1 cellular context compared by ENCODE assay signal in the genomic region with DNA sequence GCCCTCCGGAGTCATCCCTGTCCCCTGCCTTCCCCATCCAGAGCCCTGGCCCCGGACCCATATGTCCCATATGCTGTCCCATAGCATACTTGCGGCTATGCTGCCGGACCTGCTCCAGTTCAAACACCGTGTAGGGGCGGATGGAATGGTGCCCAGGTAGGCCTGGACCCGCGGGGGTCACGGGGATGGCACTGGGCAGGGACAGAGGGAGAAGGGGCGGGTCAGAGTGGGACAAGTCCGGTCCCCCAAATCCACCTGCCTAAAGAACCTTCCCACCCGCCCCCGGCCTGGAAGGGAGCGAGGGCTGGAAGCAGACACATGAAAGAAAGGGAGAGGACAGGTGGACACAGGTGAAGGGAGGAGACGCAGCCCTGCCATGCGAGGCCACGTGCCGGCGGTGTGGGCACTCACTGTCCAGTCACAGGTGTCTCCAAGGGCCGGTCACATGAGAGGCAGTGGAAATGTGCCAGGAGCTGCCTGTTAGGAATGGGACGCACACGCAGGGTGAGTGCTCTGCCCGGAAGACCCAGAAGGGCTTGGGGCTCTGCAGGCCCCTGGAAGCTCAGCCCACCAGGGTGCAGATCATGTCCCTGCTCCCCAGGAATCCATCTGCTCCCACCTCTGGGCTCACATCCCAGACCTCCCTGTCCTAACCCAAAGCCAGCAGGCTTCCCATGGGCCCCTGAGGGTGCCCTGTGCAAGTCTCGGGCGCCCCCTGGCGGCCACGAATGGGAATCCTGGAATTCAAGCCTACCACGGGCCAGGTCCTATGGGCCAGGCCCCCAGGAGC.
TF ChIP-seq lines count a peak whose summit lies in the region.

No MANE protein-coding gene starts in this region.

TF ChIP-seq in HepG2, 621 proteins besides CTCF, POLR2A, EP300 and RAD21 (continued from another document and continues in another):
- TF ChIP-seq, protein P1, sequence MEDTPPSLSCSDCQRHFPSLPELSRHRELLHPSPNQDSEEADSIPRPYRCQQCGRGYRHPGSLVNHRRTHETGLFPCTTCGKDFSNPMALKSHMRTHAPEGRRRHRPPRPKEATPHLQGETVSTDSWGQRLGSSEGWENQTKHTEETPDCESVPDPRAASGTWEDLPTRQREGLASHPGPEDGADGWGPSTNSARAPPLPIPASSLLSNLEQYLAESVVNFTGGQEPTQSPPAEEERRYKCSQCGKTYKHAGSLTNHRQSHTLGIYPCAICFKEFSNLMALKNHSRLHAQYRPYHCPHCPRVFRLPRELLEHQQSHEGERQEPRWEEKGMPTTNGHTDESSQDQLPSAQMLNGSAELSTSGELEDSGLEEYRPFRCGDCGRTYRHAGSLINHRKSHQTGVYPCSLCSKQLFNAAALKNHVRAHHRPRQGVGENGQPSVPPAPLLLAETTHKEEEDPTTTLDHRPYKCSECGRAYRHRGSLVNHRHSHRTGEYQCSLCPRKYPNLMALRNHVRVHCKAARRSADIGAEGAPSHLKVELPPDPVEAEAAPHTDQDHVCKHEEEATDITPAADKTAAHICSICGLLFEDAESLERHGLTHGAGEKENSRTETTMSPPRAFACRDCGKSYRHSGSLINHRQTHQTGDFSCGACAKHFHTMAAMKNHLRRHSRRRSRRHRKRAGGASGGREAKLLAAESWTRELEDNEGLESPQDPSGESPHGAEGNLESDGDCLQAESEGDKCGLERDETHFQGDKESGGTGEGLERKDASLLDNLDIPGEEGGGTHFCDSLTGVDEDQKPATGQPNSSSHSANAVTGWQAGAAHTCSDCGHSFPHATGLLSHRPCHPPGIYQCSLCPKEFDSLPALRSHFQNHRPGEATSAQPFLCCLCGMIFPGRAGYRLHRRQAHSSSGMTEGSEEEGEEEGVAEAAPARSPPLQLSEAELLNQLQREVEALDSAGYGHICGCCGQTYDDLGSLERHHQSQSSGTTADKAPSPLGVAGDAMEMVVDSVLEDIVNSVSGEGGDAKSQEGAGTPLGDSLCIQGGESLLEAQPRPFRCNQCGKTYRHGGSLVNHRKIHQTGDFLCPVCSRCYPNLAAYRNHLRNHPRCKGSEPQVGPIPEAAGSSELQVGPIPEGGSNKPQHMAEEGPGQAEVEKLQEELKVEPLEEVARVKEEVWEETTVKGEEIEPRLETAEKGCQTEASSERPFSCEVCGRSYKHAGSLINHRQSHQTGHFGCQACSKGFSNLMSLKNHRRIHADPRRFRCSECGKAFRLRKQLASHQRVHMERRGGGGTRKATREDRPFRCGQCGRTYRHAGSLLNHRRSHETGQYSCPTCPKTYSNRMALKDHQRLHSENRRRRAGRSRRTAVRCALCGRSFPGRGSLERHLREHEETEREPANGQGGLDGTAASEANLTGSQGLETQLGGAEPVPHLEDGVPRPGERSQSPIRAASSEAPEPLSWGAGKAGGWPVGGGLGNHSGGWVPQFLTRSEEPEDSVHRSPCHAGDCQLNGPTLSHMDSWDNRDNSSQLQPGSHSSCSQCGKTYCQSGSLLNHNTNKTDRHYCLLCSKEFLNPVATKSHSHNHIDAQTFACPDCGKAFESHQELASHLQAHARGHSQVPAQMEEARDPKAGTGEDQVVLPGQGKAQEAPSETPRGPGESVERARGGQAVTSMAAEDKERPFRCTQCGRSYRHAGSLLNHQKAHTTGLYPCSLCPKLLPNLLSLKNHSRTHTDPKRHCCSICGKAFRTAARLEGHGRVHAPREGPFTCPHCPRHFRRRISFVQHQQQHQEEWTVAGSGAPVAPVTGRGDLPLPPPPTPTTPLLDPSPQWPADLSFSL (CRISPR knock-in tag; IDR thresholded peaks at IDR 0.05): no peak
- TF ChIP-seq ZNF557 (CRISPR knock-in tag; IDR thresholded peaks at IDR 0.05) (no peak), HNF1B (CRISPR knock-in tag; IDR thresholded peaks at IDR 0.05) (0 out of 2 replicates have a peak, but pooled peaks have one; percentile 65), ZNF251 (CRISPR knock-in tag; IDR thresholded peaks at IDR 0.05) (no peak), ZNF441 (CRISPR knock-in tag; IDR thresholded peaks at IDR 0.05; ENCODE audit: borderline replicate concordance) (no peak), HIVEP1 (CRISPR knock-in tag; IDR thresholded peaks at IDR 0.05) (no peak), ATF7-NPFF (CRISPR knock-in tag; IDR thresholded peaks at IDR 0.05; ENCODE audit: low read depth) (no peak), TOE1 (CRISPR knock-in tag; IDR thresholded peaks at IDR 0.05) (no peak), ATF7 (IDR thresholded peaks at IDR 0.05) (no peak), ATF7 (CRISPR knock-in tag; IDR thresholded peaks at IDR 0.05) (no peak), ZNF430 (CRISPR knock-in tag; IDR thresholded peaks at IDR 0.05) (peak; percentile 32; the same call in 1 of the 2 replicates), NCOA1 (CRISPR knock-in tag; IDR thresholded peaks at IDR 0.05) (no peak), PLRG1 (conservative IDR thresholded peaks at IDR 0.05) (no peak), SALL2 (CRISPR knock-in tag; IDR thresholded peaks at IDR 0.05) (no peak), ZKSCAN1 (IDR thresholded peaks at IDR 0.05; ENCODE audit: low read length) (no peak), ZNF260 (CRISPR knock-in tag; IDR thresholded peaks at IDR 0.05; ENCODE audit: borderline replicate concordance, low read depth) (no peak), BCL6 (CRISPR knock-in tag; IDR thresholded peaks at IDR 0.05) (peak; percentile 28; the same call in 1 of the 2 replicates), ZKSCAN8 (CRISPR knock-in tag; IDR thresholded peaks at IDR 0.05; ENCODE audit: borderline replicate concordance) (no peak), RFX1 (IDR thresholded peaks at IDR 0.05) (no peak), CEBPG (CRISPR knock-in tag; IDR thresholded peaks at IDR 0.05) (no peak), BATF2 (CRISPR knock-in tag; IDR thresholded peaks at IDR 0.05) (no peak), FOSL1 (CRISPR knock-in tag; IDR thresholded peaks at IDR 0.05; ENCODE audit: borderline replicate concordance) (no peak), KLF16 (CRISPR knock-in tag; IDR thresholded peaks at IDR 0.05) (peak in 1 of 2 experiments; percentile 40; a peak in 1 of 4 replicates), TEF (CRISPR knock-in tag; IDR thresholded peaks at IDR 0.05) (no peak), CSRNP2 (CRISPR knock-in tag; conservative IDR thresholded peaks at IDR 0.05; ENCODE audit: low read depth) (no peak)
- TF ChIP-seq, protein P2, sequence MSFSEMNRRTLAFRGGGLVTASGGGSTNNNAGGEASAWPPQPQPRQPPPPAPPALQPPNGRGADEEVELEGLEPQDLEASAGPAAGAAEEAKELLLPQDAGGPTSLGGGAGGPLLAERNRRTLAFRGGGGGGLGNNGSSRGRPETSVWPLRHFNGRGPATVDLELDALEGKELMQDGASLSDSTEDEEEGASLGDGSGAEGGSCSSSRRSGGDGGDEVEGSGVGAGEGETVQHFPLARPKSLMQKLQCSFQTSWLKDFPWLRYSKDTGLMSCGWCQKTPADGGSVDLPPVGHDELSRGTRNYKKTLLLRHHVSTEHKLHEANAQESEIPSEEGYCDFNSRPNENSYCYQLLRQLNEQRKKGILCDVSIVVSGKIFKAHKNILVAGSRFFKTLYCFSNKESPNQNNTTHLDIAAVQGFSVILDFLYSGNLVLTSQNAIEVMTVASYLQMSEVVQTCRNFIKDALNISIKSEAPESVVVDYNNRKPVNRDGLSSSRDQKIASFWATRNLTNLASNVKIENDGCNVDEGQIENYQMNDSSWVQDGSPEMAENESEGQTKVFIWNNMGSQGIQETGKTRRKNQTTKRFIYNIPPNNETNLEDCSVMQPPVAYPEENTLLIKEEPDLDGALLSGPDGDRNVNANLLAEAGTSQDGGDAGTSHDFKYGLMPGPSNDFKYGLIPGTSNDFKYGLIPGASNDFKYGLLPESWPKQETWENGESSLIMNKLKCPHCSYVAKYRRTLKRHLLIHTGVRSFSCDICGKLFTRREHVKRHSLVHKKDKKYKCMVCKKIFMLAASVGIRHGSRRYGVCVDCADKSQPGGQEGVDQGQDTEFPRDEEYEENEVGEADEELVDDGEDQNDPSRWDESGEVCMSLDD (CRISPR knock-in tag; IDR thresholded peaks at IDR 0.05; ENCODE audit: borderline replicate concordance): no peak
- TF ChIP-seq, protein P3, sequence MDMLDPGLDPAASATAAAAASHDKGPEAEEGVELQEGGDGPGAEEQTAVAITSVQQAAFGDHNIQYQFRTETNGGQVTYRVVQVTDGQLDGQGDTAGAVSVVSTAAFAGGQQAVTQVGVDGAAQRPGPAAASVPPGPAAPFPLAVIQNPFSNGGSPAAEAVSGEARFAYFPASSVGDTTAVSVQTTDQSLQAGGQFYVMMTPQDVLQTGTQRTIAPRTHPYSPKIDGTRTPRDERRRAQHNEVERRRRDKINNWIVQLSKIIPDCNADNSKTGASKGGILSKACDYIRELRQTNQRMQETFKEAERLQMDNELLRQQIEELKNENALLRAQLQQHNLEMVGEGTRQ (IDR thresholded peaks at IDR 0.05; ENCODE audit: low read depth, low read length): no peak; the same call in 1 of the 2 replicates
- TF ChIP-seq, protein P3 (CRISPR knock-in tag; IDR thresholded peaks at IDR 0.05; ENCODE audit: borderline replicate concordance): no peak
- TF ChIP-seq, protein P4, sequence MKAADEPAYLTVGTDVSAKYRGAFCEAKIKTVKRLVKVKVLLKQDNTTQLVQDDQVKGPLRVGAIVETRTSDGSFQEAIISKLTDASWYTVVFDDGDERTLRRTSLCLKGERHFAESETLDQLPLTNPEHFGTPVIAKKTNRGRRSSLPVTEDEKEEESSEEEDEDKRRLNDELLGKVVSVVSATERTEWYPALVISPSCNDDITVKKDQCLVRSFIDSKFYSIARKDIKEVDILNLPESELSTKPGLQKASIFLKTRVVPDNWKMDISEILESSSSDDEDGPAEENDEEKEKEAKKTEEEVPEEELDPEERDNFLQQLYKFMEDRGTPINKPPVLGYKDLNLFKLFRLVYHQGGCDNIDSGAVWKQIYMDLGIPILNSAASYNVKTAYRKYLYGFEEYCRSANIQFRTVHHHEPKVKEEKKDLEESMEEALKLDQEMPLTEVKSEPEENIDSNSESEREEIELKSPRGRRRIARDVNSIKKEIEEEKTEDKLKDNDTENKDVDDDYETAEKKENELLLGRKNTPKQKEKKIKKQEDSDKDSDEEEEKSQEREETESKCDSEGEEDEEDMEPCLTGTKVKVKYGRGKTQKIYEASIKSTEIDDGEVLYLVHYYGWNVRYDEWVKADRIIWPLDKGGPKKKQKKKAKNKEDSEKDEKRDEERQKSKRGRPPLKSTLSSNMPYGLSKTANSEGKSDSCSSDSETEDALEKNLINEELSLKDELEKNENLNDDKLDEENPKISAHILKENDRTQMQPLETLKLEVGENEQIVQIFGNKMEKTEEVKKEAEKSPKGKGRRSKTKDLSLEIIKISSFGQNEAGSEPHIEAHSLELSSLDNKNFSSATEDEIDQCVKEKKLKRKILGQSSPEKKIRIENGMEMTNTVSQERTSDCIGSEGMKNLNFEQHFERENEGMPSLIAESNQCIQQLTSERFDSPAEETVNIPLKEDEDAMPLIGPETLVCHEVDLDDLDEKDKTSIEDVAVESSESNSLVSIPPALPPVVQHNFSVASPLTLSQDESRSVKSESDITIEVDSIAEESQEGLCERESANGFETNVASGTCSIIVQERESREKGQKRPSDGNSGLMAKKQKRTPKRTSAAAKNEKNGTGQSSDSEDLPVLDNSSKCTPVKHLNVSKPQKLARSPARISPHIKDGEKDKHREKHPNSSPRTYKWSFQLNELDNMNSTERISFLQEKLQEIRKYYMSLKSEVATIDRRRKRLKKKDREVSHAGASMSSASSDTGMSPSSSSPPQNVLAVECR (CRISPR knock-in tag; IDR thresholded peaks at IDR 0.05; ENCODE audit: borderline replicate concordance): no peak
- TF ChIP-seq, protein P5, sequence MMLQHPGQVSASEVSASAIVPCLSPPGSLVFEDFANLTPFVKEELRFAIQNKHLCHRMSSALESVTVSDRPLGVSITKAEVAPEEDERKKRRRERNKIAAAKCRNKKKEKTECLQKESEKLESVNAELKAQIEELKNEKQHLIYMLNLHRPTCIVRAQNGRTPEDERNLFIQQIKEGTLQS (CRISPR knock-in tag; IDR thresholded peaks at IDR 0.05): no peak
